11 cellular contexts compared by ENCODE assay signal in the genomic region with DNA sequence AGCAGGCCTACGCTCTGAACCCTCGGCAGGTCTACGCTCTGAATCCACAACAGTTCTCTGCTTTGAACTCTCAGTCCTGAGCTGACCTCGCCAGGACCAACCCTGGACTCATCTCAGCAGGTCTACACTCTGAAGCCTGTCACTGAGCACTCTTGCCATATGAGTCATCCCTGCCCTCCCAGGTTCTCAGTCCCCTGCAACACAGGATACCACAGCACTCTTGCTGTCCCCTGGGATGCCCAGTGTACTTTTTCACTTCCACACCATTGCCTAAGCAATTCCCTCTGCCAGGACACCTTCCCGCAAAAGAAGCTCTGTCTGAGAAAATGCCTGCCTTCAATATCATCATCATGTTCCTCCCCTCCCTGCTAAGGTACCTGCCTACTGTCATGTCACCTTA.
DNase-seq lines count a peak whose midpoint lies in the region; ATAC-seq and TF ChIP-seq lines count a peak whose summit lies in the region.
"Had no signal": no experiment of that assay in that cellular context is flagged by ENCODE, and none has a peak within 500 bp of the region (broad histone marks: within the 10 kb centered on the region; RNA-seq: fewer than 3 reads in every experiment).

No MANE protein-coding gene starts in this region.

- ATAC-seq in GM19035 (IDR thresholded peaks at IDR 0.05; ENCODE audit: unreplicated experiment) = peak; percentile 72
- peak; percentile 71 for ATAC-seq in HG03097 (IDR thresholded peaks at IDR 0.05; ENCODE audit: low FRiP score, unreplicated experiment)
- ATAC-seq in HG02840 (IDR thresholded peaks at IDR 0.05; ENCODE audit: low FRiP score, unreplicated experiment) = no peak

- no peak overlapping the region for H3K4me3 ChIP-seq in astrocyte of the spinal cord (ENCODE audit: low read depth, low read length)

- intact Hi-C loops in head of caudate nucleus (cut with DNase I) = no loop called here

- DNase-seq in AG08395 (ENCODE audit: low spot score) (peak; percentile 40), astrocyte of the spinal cord (ENCODE audit: low read depth, low spot score) (peak; percentile 15), nucleus accumbens (lab: John Stamatoyannopoulos, UW) (no peak), NCI-H2029 (lab: John Stamatoyannopoulos, UW) (no peak), head of caudate nucleus (no peak)
- DNase-seq: aorta, hippocampal formation, NCI-H1092 had no signal

- in situ Hi-C loops in astrocyte of the spinal cord (cut with HindIII; ENCODE audit: low sequenced_read_pairs) = no loop called here

- no peak for TF ChIP-seq CTCF in astrocyte of the spinal cord (IDR thresholded peaks at IDR 0.05; ENCODE audit: low read depth, low read length)

Comparison
In these comparisons a context has a peak if more than half of its experiments do, and no peak if none do; other contexts are left out.
1. DNase-seq: peak in AG08395 (single experiment) and astrocyte of the spinal cord (single experiment); none in nucleus accumbens (0 of 56), NCI-H2029 (single experiment) and head of caudate nucleus (0 of 42).